ENCODE assay signal across 7 cellular contexts in genomic region chr13:32427852-32428580, GRCh38. TPM values are rescaled to one million over a fixed set of nuclear protein-coding genes. Genes with fewer than 3 reads are reported as not detected.
DNase-seq lines count a peak whose midpoint lies in the region; ATAC-seq, FAIRE-seq and TF ChIP-seq lines count a peak whose summit lies in the region.

N4BP2L1 (minus strand) TSS chr13:32428130; CDS start chr13:32428082, 48 bp downstream.

- H3K27me3 ChIP-seq in HepG2 (ENCODE audit: control insufficient read depth in 1 of 2, insufficient read depth in 2 of 2, low read length in 2 of 2): no peaks in the 10 kb centered on the region; a peak in 1 of 5 replicates

- H3K4me2 ChIP-seq in HepG2 (ENCODE audit: low read depth, low read length): peak within 1 kb of the TSS; percentile 97

- H3K27ac ChIP-seq in cingulate gyrus (ENCODE audit: low read depth, low read length) (peak within 1 kb of the TSS; percentile 94), HepG2 (ENCODE audit: extremely low read length, insufficient read depth, low read length) (peak within 1 kb of the TSS; percentile 94)

- WGBS in HepG2 (ENCODE audit: low lambda C conversion rate): 0% methylated on average over 11 of the region's 40 CpGs

- peak within 1 kb of the TSS; percentile 18 for H2AFZ ChIP-seq in HepG2 (ENCODE audit: low read length)

- H3K4me3 ChIP-seq in HepG2 (replicated peaks in 1 of 3; ENCODE audit: insufficient read depth in 1 of 3, low read depth in 2 of 3, low read length in 3 of 3): peak within 1 kb of the TSS; percentile 76 to 90 (median 85)

- in situ Hi-C loops in HepG2 (cut with HindIII; ENCODE audit: extremely low pct_ligation_motif_present, low pct_unique_long_range_greater_than_20kb): loop anchor here (25.0 kb wide), 1 partner anchor 391 kb away; the partner anchor contains the start of gene FRY

- intact Hi-C loops in HepG2 (cut with micrococcal nuclease; ENCODE audit: unreplicated experiment): loop anchor here (2.0 to 10.0 kb wide), 2 partner anchors 15 to 107 kb away; partner anchors contain the start of gene N4BP2L2

- peaks cover 27% of the 10 kb centered on the region; the same call in 1 of the 2 replicates for H4K20me1 ChIP-seq in HepG2 (ENCODE audit: insufficient read depth, low read length)

- CTCF ChIA-PET in HepG2 (lab: Yijun Ruan, JAX; ENCODE audit: low intra/inter-chr PET ratio, low total read pairs): no interaction called here

- TF ChIP-seq EP300 in HepG2 (IDR thresholded peaks at IDR 0.05; ENCODE audit: low read depth in 2 of 2, low read length in 2 of 2) (0 out of 4 replicates have a peak, but pooled peaks of 1 of the 2 experiments have one; percentile 16), HepG2 (CRISPR knock-in tag; IDR thresholded peaks at IDR 0.05; ENCODE audit: borderline replicate concordance) (no peak; the same call in 1 of the 2 replicates)

- H3K4me1 ChIP-seq in HepG2 (ENCODE audit: insufficient read depth, low read length): peaks cover 64% of the 10 kb centered on the region

- BruUV-seq in HepG2 (replicated peaks; lab: Mats Ljungman, UMichigan): no TSS peak

- peak; percentile 69 to 74 for TF ChIP-seq POLR2A in HepG2 (IDR thresholded peaks at IDR 0.05; ENCODE audit: insufficient read depth in 1 of 2, low read depth in 2 of 2, low read length in 2 of 2)

- no peak for TF ChIP-seq RAD21 in HepG2 (CRISPR knock-in tag; IDR thresholded peaks at IDR 0.05)

- peaks cover 0 to 3% of the 10 kb centered on the region in 2 experiments; a peak in 3 of 5 replicates for H3K36me3 ChIP-seq in HepG2 (replicated peaks in 1 of 2; ENCODE audit: control insufficient read depth in 1 of 2, insufficient read depth in 2 of 2, low read length in 2 of 2)

- POLR2A ChIA-PET in HepG2 (lab: Yijun Ruan, JAX): interaction anchor here (0.7 to 2.7 kb wide), 15 partner anchors 9 to 1215 kb away, joined by 3 to 19 read pairs (median 4); partner anchors contain the start of genes BRCA2, N4BP2L2, PDS5B and ZAR1L

- H3K9ac ChIP-seq in HepG2 (ENCODE audit: insufficient read depth, low read depth, low read length): peak within 1 kb of the TSS; percentile 89

- peak; percentile 27 for TF ChIP-seq CTCF in HepG2 (CRISPR knock-in tag; IDR thresholded peaks at IDR 0.05)

- peak; percentile 30 for DNase-seq in NCI-H1694 (lab: John Stamatoyannopoulos, UW)
- DNase-seq in activated CD4-positive, alpha-beta T cell treated with anti-CD3 and anti-CD28 coated beads for 24 hours (ENCODE audit: low read depth in 2 of 2): peak; percentile 76 to 78
- peak; percentile 96 for DNase-seq in HepG2 (ENCODE audit: low spot score)
- DNase-seq in stimulated activated CD4-positive, alpha-beta T cell treated with anti-CD3 and anti-CD28 coated beads, Interleukin-2, amount 100 ng/mL, for 48 hours: peak; percentile 74 to 75

- peaks cover 37% of the 10 kb centered on the region for H3K79me2 ChIP-seq in HepG2 (ENCODE audit: insufficient read depth, low read length)

- peak; percentile 42 for ATAC-seq in GM18499 (IDR thresholded peaks at IDR 0.05; ENCODE audit: insufficient read depth, unreplicated experiment)
- ATAC-seq in HG02763 (IDR thresholded peaks at IDR 0.05; ENCODE audit: unreplicated experiment): peak; percentile 74
- ATAC-seq in HepG2: peak; percentile 94

- no peaks in the 10 kb centered on the region for H3K9me3 ChIP-seq in HepG2 (ENCODE audit: low read length)

- peak; percentile 80 for FAIRE-seq in HepG2 (lab: Jason Lieb, UNC)

TF ChIP-seq in HepG2, 621 proteins besides CTCF, POLR2A, EP300 and RAD21 (continues in another document):
- TF ChIP-seq ZNF749 (CRISPR knock-in tag; IDR thresholded peaks at IDR 0.05; ENCODE audit: borderline replicate concordance) (no peak), KLF13 (CRISPR knock-in tag; IDR thresholded peaks at IDR 0.05) (no peak), NCOR1 (IDR thresholded peaks at IDR 0.05; ENCODE audit: borderline replicate concordance, low read length) (peak; percentile 78; the same call in 1 of the 2 replicates), RELA (CRISPR knock-in tag; IDR thresholded peaks at IDR 0.05) (peak; percentile 34; the same call in 1 of the 2 replicates), ARID3A (IDR thresholded peaks at IDR 0.05; ENCODE audit: low read depth, low read length) (peak; percentile 70), CREB1 (IDR thresholded peaks at IDR 0.05) (peak; percentile 54; the same call in 1 of the 2 replicates), CREB1 (CRISPR knock-in tag; IDR thresholded peaks at IDR 0.05) (0 out of 2 replicates have a peak, but pooled peaks have one; percentile 37), ZKSCAN8 (CRISPR knock-in tag; IDR thresholded peaks at IDR 0.05; ENCODE audit: borderline replicate concordance) (peak; percentile 46; the same call in 1 of the 2 replicates), PBX3 (CRISPR knock-in tag; IDR thresholded peaks at IDR 0.05; ENCODE audit: borderline replicate concordance) (0 out of 2 replicates have a peak, but pooled peaks have one; percentile 40), MEF2D (CRISPR knock-in tag; IDR thresholded peaks at IDR 0.05) (peak; percentile 35; the same call in 1 of the 2 replicates), GATAD2A (CRISPR knock-in tag; IDR thresholded peaks at IDR 0.05) (peak; percentile 83), FOXO4 (CRISPR knock-in tag; conservative IDR thresholded peaks at IDR 0.05) (0 out of 2 replicates have a peak, but pooled peaks have one; percentile 34), CREB3 (CRISPR knock-in tag; IDR thresholded peaks at IDR 0.05) (no peak)

RNA-seq across cellular contexts. Expression of gene N4BP2L1, which starts in this region (rescaled TPM):
- 11.8 and 13.2 TPM in 2 replicates for total RNA-seq in HepG2 (2016; rRNA removed; fragmentation: Illumina TruSeq; extraction: Trizol)
- total RNA-seq in HepG2 (2016; cell fraction: cytosol; rRNA removed; fragmentation: Illumina TruSeq; extraction: Trizol; ENCODE audit: low read depth): 3.8 and 4.6 TPM in 2 replicates
- total RNA-seq in HepG2 (2016; cell fraction: insoluble cytoplasmic fraction; rRNA removed; fragmentation: Illumina TruSeq; extraction: Trizol): 11.6 and 12.8 TPM in 2 replicates
- 8.3 and 8.8 TPM in 2 replicates for total RNA-seq in HepG2 (2016; cell fraction: membrane; rRNA removed; fragmentation: Illumina TruSeq; extraction: Trizol)
- total RNA-seq in HepG2 (2016; cell fraction: nucleus; rRNA removed; fragmentation: Illumina TruSeq; extraction: Trizol): 13.1 and 18.3 TPM in 2 replicates
- 30.4 and 34.5 TPM in 2 replicates for polyA plus RNA-seq in HepG2 (2011; rRNA removed)
- 15.0 and 21.1 TPM in 2 replicates for polyA plus RNA-seq in HepG2 (2011; cell fraction: cytosol; rRNA removed)
- 27.0 and 36.1 TPM in 2 replicates for polyA plus RNA-seq in HepG2 (2011; cell fraction: nucleus; rRNA removed)
- polyA plus RNA-seq in HepG2 (2012): 30.9 and 33.4 TPM in 2 replicates
- 3.5 and 4.7 TPM in 2 replicates for polyA plus RNA-seq in HepG2 (2016; cell fraction: cytosol; fragmentation: Illumina TruSeq; extraction: Trizol; ENCODE audit: low read depth)
- polyA plus RNA-seq in HepG2 (2016; cell fraction: insoluble cytoplasmic fraction; fragmentation: Illumina TruSeq; extraction: Trizol; ENCODE audit: low read depth): 13.1 and 14.1 TPM in 2 replicates
- polyA plus RNA-seq in HepG2 (2016; cell fraction: membrane; fragmentation: Illumina TruSeq; extraction: Trizol; ENCODE audit: low read depth): 9.2 and 9.4 TPM in 2 replicates
- 29.5 and 35.4 TPM in 2 replicates for polyA plus RNA-seq in HepG2 (2016; cell fraction: nucleus; fragmentation: Illumina TruSeq; extraction: Trizol; ENCODE audit: insufficient read depth, low read depth)
- 8.4 TPM in 1 of 2 replicates, not detected in the other for polyA minus RNA-seq in HepG2 (2011; rRNA and poly(A)+ RNA removed; ENCODE audit: low replicate concordance)
- 11.7 and 12.8 TPM in 2 replicates for polyA minus RNA-seq in HepG2 (2011; cell fraction: cytosol; rRNA and poly(A)+ RNA removed)
- polyA minus RNA-seq in HepG2 (2011; cell fraction: nucleus; rRNA and poly(A)+ RNA removed): 45.6 and 48.0 TPM in 2 replicates

Comparison
In these comparisons a context has a peak if more than half of its experiments do, and no peak if none do; other contexts are left out.
1. Peak in every context shown above with its lines: DNase-seq, ATAC-seq, H3K4me3 ChIP-seq and H3K27ac ChIP-seq.
2. ATAC-seq: peak in every context shown above with its lines; median percentile 94 in HepG2; 74 in HG02763; 42 in GM18499.
3. DNase-seq: peak in every context shown above with its lines; median percentile 96 in HepG2; 77 in activated CD4-positive, alpha-beta T cell treated with anti-CD3 and anti-CD28 coated beads for 24 hours; 74 in stimulated activated CD4-positive, alpha-beta T cell treated with anti-CD3 and anti-CD28 coated beads, Interleukin-2, amount 100 ng/mL, for 48 hours; 30 in NCI-H1694.